ENCODE assay signal across 15 cellular contexts in the genomic region with DNA sequence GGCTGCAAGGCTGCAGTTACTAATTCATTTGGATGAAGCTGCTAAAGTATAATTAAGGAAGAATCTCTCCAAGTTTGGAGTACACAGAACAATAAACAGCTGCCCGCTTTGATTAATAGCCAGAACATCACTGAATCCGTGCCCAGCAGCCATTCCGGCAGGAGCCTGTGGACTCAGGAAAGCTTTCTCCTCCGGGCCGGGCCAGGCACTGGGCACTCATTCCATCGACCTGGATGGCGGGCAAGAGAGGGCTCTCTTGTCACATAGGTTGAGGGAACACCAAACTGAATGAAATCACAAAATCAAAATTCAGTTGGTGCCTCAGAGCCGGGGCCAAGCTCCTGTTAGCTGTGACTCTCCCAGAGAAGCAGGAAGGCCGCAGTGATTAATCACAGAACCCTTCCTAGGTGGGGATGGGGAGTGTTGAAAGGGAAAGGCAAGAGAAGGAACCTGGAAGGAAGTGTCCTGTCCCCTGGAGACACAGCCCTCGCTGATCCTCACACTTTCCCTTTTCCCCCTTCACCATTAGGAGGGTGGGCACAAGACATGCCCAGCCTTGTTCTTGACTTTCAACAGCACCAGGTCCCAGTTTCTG.
DNase-seq lines count a peak whose midpoint lies in the region; ATAC-seq and TF ChIP-seq lines count a peak whose summit lies in the region.
"Had no signal": no experiment of that assay in that cellular context is flagged by ENCODE, and none has a peak within 500 bp of the region (broad histone marks: within the 10 kb centered on the region; RNA-seq: fewer than 3 reads in every experiment).

No MANE protein-coding gene starts in this region.

- H3K4me2 ChIP-seq in BLaER1: no peak overlapping the region
- H3K4me2 ChIP-seq: A549 had no signal

- TF ChIP-seq CTCF in RWPE1 (conservative IDR thresholded peaks at IDR 0.05; ENCODE audit: low read depth) (no peak), epithelial cell of esophagus (IDR thresholded peaks at IDR 0.05; ENCODE audit: insufficient read depth, low read depth, low read length, missing control alignments) (no peak)

- DNase-seq in RWPE1 (ENCODE audit: low spot score) (peak; percentile 24), epithelial cell of esophagus (ENCODE audit: low read depth) (peak; percentile 57), mesenteric fat pad (ENCODE audit: low spot score) (peak; percentile 85), foreskin melanocyte (no peak), NAMALWA (ENCODE audit: low spot score) (no peak)
- DNase-seq: AML-193; CD4-positive, alpha-beta memory T cell; DMS79 treated with DMSO at 0.1 percent for 48 hours; GF-D8; GOT3; H9 had no signal

- H3K9me3 ChIP-seq in BLaER1: no peaks in the 10 kb centered on the region
- H3K9me3 ChIP-seq: A549 had no signal

- H3K27me3 ChIP-seq in BLaER1: no peaks in the 10 kb centered on the region

- H3K27ac ChIP-seq in BLaER1 (0 out of 2 replicates have a peak overlapping the region, but pooled peaks have one; percentile 18), RWPE1 (peak overlapping the region; percentile 38; the same call in 1 of the 2 replicates)
- H3K27ac ChIP-seq: A549 had no signal

- no peaks in the 10 kb centered on the region for H3K36me3 ChIP-seq in BLaER1

- POLR2A ChIA-PET in RWPE1 (lab: Yijun Ruan, JAX; ENCODE audit: low non-redundant PET): no interaction called here

- peaks cover 33% of the 10 kb centered on the region for H3K4me1 ChIP-seq in BLaER1
- H3K4me1 ChIP-seq: A549 had no signal

- no peaks in the 10 kb centered on the region for H4K20me1 ChIP-seq in BLaER1

- ATAC-seq in HG03097 (IDR thresholded peaks at IDR 0.05; ENCODE audit: low FRiP score, unreplicated experiment): no peak
- ATAC-seq: A549, GM12878 had no signal

- H3K9ac ChIP-seq in BLaER1: no peak overlapping the region

- CTCF ChIA-PET in RWPE1 (lab: Yijun Ruan, JAX): interaction anchor here (0.6 to 1.0 kb wide), 3 partner anchors 60 to 1491 kb away, joined by 3 to 4 read pairs (median 4); no protein-coding TSS in a partner anchor

- H3K4me3 ChIP-seq in BLaER1 (no peak overlapping the region), epithelial cell of esophagus (ENCODE audit: low read length) (no peak overlapping the region)
- H3K4me3 ChIP-seq: A549, GM12878 had no signal

Comparison
In these comparisons a context has a peak if more than half of its experiments do, and no peak if none do; other contexts are left out.
1. DNase-seq: peak in RWPE1 (single experiment), epithelial cell of esophagus (single experiment) and mesenteric fat pad (single experiment); none in foreskin melanocyte (single experiment) and NAMALWA (single experiment).